Comparison of ENCODE assay signal across 8 cellular contexts in genomic region chr4:2948895-2949781, GRCh38. TPM values are rescaled to one million over a fixed set of nuclear protein-coding genes. Genes with fewer than 3 reads are reported as not detected.
DNase-seq lines count a peak whose midpoint lies in the region; ATAC-seq and TF ChIP-seq lines count a peak whose summit lies in the region.

No MANE protein-coding gene starts in this region.

- H3K9me3 ChIP-seq in cardiac muscle cell (ENCODE audit: low read depth) (no peaks in the 10 kb centered on the region), tibial nerve (no peaks in the 10 kb centered on the region)

- no peak for TF ChIP-seq POLR2A in tibial nerve (IDR thresholded peaks at IDR 0.05)

- ATAC-seq in activated B cell treated with CpG ODN at 0.5 μM for 24 hours (ENCODE audit: low read depth) (peak; percentile 42), GM19351 (IDR thresholded peaks at IDR 0.05; ENCODE audit: unreplicated experiment) (no peak), GM21717 (IDR thresholded peaks at IDR 0.05; ENCODE audit: unreplicated experiment) (no peak)

- H3K27me3 ChIP-seq in cardiac muscle cell (no peaks in the 10 kb centered on the region), tibial nerve (no peaks in the 10 kb centered on the region)

- no peak for TF ChIP-seq EP300 in tibial nerve (IDR thresholded peaks at IDR 0.05)

- no peak overlapping the region for H3K4me3 Mint-ChIP-seq in activated B cell treated with CpG ODN at 0.5 μM for 24 hours

- DNase-seq in activated effector memory CD4-positive, alpha-beta T cell treated with anti-CD3 and anti-CD28 coated beads, Interleukin-2, amount 50 U/mL, for 16 hours: peak; percentile 70
- no peak for DNase-seq in activated effector memory CD4-positive, alpha-beta T cell treated with Interleukin-2 at 50 U/mL for 16 hours
- DNase-seq in activated B cell treated with CpG ODN at 0.5 μM for 24 hours (no peak), cardiac muscle cell (ENCODE audit: low read depth in 1 of 2, low spot score in 1 of 2) (peak; percentile 33 to 51), tibial nerve (ENCODE audit: low spot score in 2 of 2) (no peak), NCI-H2227 (lab: John Stamatoyannopoulos, UW; ENCODE audit: unreplicated experiment) (no peak)

- H3K4me1 Mint-ChIP-seq in activated B cell treated with CpG ODN at 0.5 μM for 24 hours: no peaks in the 10 kb centered on the region

- 88 to 89% methylated on average over 14 of the region's 14 CpGs for WGBS in tibial nerve, 2 donors

- CTCF ChIA-PET in activated B cell treated with CpG ODN at 0.5 μM for 24 hours (lab: Charles Lee): interaction anchor here (0.9 to 2.0 kb wide), 7 partner anchors 12 to 186 kb away, joined by 3 to 6 read pairs (median 3); no protein-coding TSS in a partner anchor

- POLR2A ChIA-PET in activated B cell treated with CpG ODN at 0.5 μM for 24 hours (lab: Charles Lee): interaction anchor here (0.6 to 1.8 kb wide), 3 partner anchors 13 to 14 kb away, joined by 3 to 6 read pairs (median 4); partner anchors contain the start of gene GRK4

- intact Hi-C loops in activated B cell treated with CpG ODN at 0.5 μM for 24 hours (cut with micrococcal nuclease): no loop called here

- H3K36me3 Mint-ChIP-seq in activated B cell treated with CpG ODN at 0.5 μM for 24 hours (ENCODE audit: low read depth): peaks cover 95% of the 10 kb centered on the region

- H3K27ac ChIP-seq in cardiac muscle cell (no peak overlapping the region), tibial nerve (no peak overlapping the region)

- H3K4me1 ChIP-seq in cardiac muscle cell (ENCODE audit: low read depth) (no peaks in the 10 kb centered on the region), tibial nerve (no peaks in the 10 kb centered on the region)

- H3K9me3 Mint-ChIP-seq in activated B cell treated with CpG ODN at 0.5 μM for 24 hours: no peaks in the 10 kb centered on the region

- H3K27me3 Mint-ChIP-seq in activated B cell treated with CpG ODN at 0.5 μM for 24 hours: no peaks in the 10 kb centered on the region

- H3K27ac Mint-ChIP-seq in activated B cell treated with CpG ODN at 0.5 μM for 24 hours: no peak overlapping the region

- H3K4me3 ChIP-seq in cardiac muscle cell (no peak overlapping the region), tibial nerve (no peak overlapping the region)

- TF ChIP-seq CTCF in activated B cell treated with CpG ODN at 0.5 μM for 24 hours (IDR thresholded peaks at IDR 0.05) (no peak), cardiac muscle cell (IDR thresholded peaks at IDR 0.05; ENCODE audit: low read depth, low read length) (peak; percentile 36), tibial nerve (IDR thresholded peaks at IDR 0.05) (peak in 4 of 5 experiments; percentile 12 to 27 (median 20))

- H3K36me3 ChIP-seq in cardiac muscle cell (peaks cover 73% of the 10 kb centered on the region), tibial nerve (peaks cover 4 to 99% (median 49%) of the 10 kb centered on the region in 3 donors)

RNA-seq across cellular contexts. Expression of gene NOP14, which starts 14.1 kb away (rescaled TPM):
- 56.3 and 57.3 TPM in 2 replicates for total RNA-seq in activated B cell treated with CpG ODN at 0.5 μM for 24 hours
- total RNA-seq in cardiac muscle cell: 14.4 and 19.8 TPM in 2 replicates
- polyA plus RNA-seq in cardiac muscle cell: 15.0 and 17.6 TPM in 2 replicates
- 10 to 100 TPM; 18.2 to 39.6 (median 26.8) TPM for total RNA-seq in tibial nerve

RNA-seq across cellular contexts. Expression of gene GRK4, which starts 14.2 kb away (rescaled TPM):
- total RNA-seq in activated B cell treated with CpG ODN at 0.5 μM for 24 hours (1.4 and 2.1 TPM in 2 replicates), cardiac muscle cell (9.4 and 12.8 TPM in 2 replicates), tibial nerve (10 to 100 TPM in 1 of 4 donors, 1 to 10 TPM in 3; 6.1 to 15.1 (median 9.3) TPM)
- polyA plus RNA-seq in cardiac muscle cell: 10.0 and 11.1 TPM in 2 replicates

Comparison
In these comparisons a context has a peak if more than half of its experiments do, and no peak if none do; other contexts are left out.
1. DNase-seq: peak in activated effector memory CD4-positive, alpha-beta T cell treated with anti-CD3 and anti-CD28 coated beads, Interleukin-2, amount 50 U/mL, for 16 hours (single experiment) and cardiac muscle cell (2 of 2); none in activated effector memory CD4-positive, alpha-beta T cell treated with Interleukin-2 at 50 U/mL for 16 hours (single experiment), activated B cell treated with CpG ODN at 0.5 μM for 24 hours (single experiment), tibial nerve (0 of 2) and NCI-H2227 (single experiment).